In genomic region chr9:107158321-107158720, GRCh38 we compare ENCODE assay signal across 8 cellular contexts.
DNase-seq lines count a peak whose midpoint lies in the region; ATAC-seq and TF ChIP-seq lines count a peak whose summit lies in the region.

No MANE protein-coding gene starts in this region.

- no peak overlapping the region for H3K27ac Mint-ChIP-seq in endothelial cell (ENCODE audit: unreplicated experiment)
- H3K27ac Mint-ChIP-seq in CD8-positive, alpha-beta T cell = no peak overlapping the region

- no peak overlapping the region for H3K4me3 ChIP-seq in psoas muscle
- no peak overlapping the region for H3K4me3 ChIP-seq in CD8-positive, alpha-beta T cell (ENCODE audit: low read depth, low read length)

- CTCF ChIA-PET in CD8-positive, alpha-beta T cell (lab: Charles Lee) = interaction anchor here (1.8 kb wide), 1 partner anchor 183 kb away, joined by 7 read pairs; no protein-coding TSS in a partner anchor

- TF ChIP-seq CTCF in endothelial cell (IDR thresholded peaks at IDR 0.05; ENCODE audit: unreplicated experiment) (peak; percentile 34), psoas muscle (IDR thresholded peaks at IDR 0.05) (peak; percentile 33)
- no peak for TF ChIP-seq CTCF in CD8-positive, alpha-beta T cell (IDR thresholded peaks at IDR 0.05)

- WGBS in psoas muscle, 3 donors = 8 to 34% (median 25%) methylated on average over 2 of the region's 2 CpGs

- intact Hi-C loops in psoas muscle (cut with DNase I) = no loop called here
- intact Hi-C loops in CD8-positive, alpha-beta T cell (cut with DNase I, micrococcal nuclease) = loop anchor here in 1 of 2 experiments (5.0 kb wide), 1 partner anchor 184 kb away; no protein-coding TSS in a partner anchor

- H3K4me3 Mint-ChIP-seq in endothelial cell (ENCODE audit: unreplicated experiment) = no peak overlapping the region
- no peak overlapping the region for H3K4me3 Mint-ChIP-seq in CD8-positive, alpha-beta T cell

- H3K36me3 Mint-ChIP-seq in endothelial cell (ENCODE audit: low read depth, unreplicated experiment) = peaks cover 4% of the 10 kb centered on the region
- no peaks in the 10 kb centered on the region for H3K36me3 Mint-ChIP-seq in CD8-positive, alpha-beta T cell

- H3K4me1 Mint-ChIP-seq in endothelial cell (ENCODE audit: unreplicated experiment) = peaks cover 6% of the 10 kb centered on the region
- H3K4me1 Mint-ChIP-seq in CD8-positive, alpha-beta T cell (ENCODE audit: low read depth) = no peaks in the 10 kb centered on the region

- no peak overlapping the region for H3K27ac ChIP-seq in psoas muscle
- no peak overlapping the region for H3K27ac ChIP-seq in CD8-positive, alpha-beta T cell (ENCODE audit: low read depth, low read length)

- POLR2A ChIA-PET in CD8-positive, alpha-beta T cell (lab: Charles Lee) = interaction anchor here (0.6 kb wide), 1 partner anchor 1975 kb away, joined by 3 read pairs; no protein-coding TSS in a partner anchor

- no peaks in the 10 kb centered on the region for H3K9me3 Mint-ChIP-seq in endothelial cell (ENCODE audit: unreplicated experiment)
- no peaks in the 10 kb centered on the region for H3K9me3 Mint-ChIP-seq in CD8-positive, alpha-beta T cell

- H3K4me1 ChIP-seq in psoas muscle = no peaks in the 10 kb centered on the region
- no peaks in the 10 kb centered on the region for H3K4me1 ChIP-seq in CD8-positive, alpha-beta T cell (ENCODE audit: insufficient read depth, low read length)

- peak; percentile 79 for ATAC-seq in GM21367 (IDR thresholded peaks at IDR 0.05; ENCODE audit: unreplicated experiment)
- peak in 3 of 4 donors; percentile 75 to 80 (median 79) for ATAC-seq in psoas muscle
- ATAC-seq in HG02763 (IDR thresholded peaks at IDR 0.05; ENCODE audit: unreplicated experiment) = no peak
- ATAC-seq in CD8-positive, alpha-beta T cell = no peak

- DNase-seq in DMS153 treated with DMSO at 0.1 percent for 48 hours (lab: John Stamatoyannopoulos, UW; ENCODE audit: unreplicated experiment) (peak; percentile 41), NCI-H1694 (lab: John Stamatoyannopoulos, UW) (peak; percentile 41), endothelial cell (ENCODE audit: low spot score) (peak; percentile 38), psoas muscle (no peak)
- no peak for DNase-seq in activated CD4-positive, CD25-positive, alpha-beta regulatory T cell (lab: John Stamatoyannopoulos, UW)
- no peak for DNase-seq in CD8-positive, alpha-beta T cell

- no peaks in the 10 kb centered on the region for H3K27me3 ChIP-seq in psoas muscle (ENCODE audit: insufficient read depth in 3 of 3, low read length in 2 of 3)
- no peaks in the 10 kb centered on the region for H3K27me3 ChIP-seq in CD8-positive, alpha-beta T cell (ENCODE audit: insufficient read depth, low read length)

- no peaks in the 10 kb centered on the region for H3K27me3 Mint-ChIP-seq in endothelial cell (ENCODE audit: unreplicated experiment)
- H3K27me3 Mint-ChIP-seq in CD8-positive, alpha-beta T cell (ENCODE audit: low read depth) = peaks cover 13% of the 10 kb centered on the region

- H3K36me3 ChIP-seq in psoas muscle (ENCODE audit: insufficient read depth in 1 of 2, low read depth in 1 of 2) = no peaks in the 10 kb centered on the region
- H3K36me3 ChIP-seq in CD8-positive, alpha-beta T cell (ENCODE audit: insufficient read depth, low read length) = no peaks in the 10 kb centered on the region

- no peaks in the 10 kb centered on the region for H3K9me3 ChIP-seq in psoas muscle
- H3K9me3 ChIP-seq in CD8-positive, alpha-beta T cell (ENCODE audit: low read length) = no peaks in the 10 kb centered on the region

Comparison
In these comparisons a context has a peak if more than half of its experiments do, and no peak if none do; other contexts are left out.
1. DNase-seq: peak in DMS153 treated with DMSO at 0.1 percent for 48 hours (single experiment), NCI-H1694 (single experiment) and endothelial cell (single experiment); none in psoas muscle (0 of 2), activated CD4-positive, CD25-positive, alpha-beta regulatory T cell (0 of 4) and CD8-positive, alpha-beta T cell (0 of 7).
2. ATAC-seq: peak in GM21367 (single experiment) and psoas muscle (3 of 4); none in HG02763 (single experiment) and CD8-positive, alpha-beta T cell (single experiment).